15 cellular contexts compared by ENCODE assay signal in the genomic region with DNA sequence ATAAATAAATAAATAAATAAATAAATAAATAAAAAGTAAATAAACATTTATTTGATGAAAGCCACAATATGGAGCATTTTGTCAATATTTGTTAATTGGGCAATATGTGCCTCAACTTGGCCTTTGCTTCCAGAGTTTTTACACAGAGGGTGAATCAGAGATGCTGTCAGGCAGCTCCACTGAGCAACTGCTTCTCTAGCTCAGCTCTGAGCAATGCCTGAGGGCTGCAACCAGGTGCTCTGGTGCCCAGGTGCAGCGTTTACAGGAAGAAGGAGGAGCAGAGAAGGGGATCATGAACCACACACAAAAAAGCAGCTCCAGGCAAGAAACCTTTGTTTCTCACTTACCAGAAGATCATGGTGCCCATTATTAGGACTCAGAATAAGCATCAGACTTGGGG.
"Had no signal": no experiment of that assay in that cellular context is flagged by ENCODE, and none has a peak within 500 bp of the region (broad histone marks: within the 10 kb centered on the region; RNA-seq: fewer than 3 reads in every experiment).

No MANE protein-coding gene starts in this region.

- H3K4me3 ChIP-seq: gastrocnemius medialis, sigmoid colon, upper lobe of right lung had no signal

- H3K4me1 ChIP-seq: gastrocnemius medialis, upper lobe of right lung had no signal

- H3K27me3 ChIP-seq: gastrocnemius medialis, sigmoid colon, upper lobe of right lung had no signal

- FAIRE-seq: bronchial epithelial cell had no signal

- DNase-seq: activated B cell treated with CpG ODN at 0.5 μM for 24 hours; activated CD4-positive, alpha-beta memory T cell treated with anti-CD3 and anti-CD28 coated beads, Interleukin-2, amount 10 ng/mL, durations not matched to agents 7 days and 5 days; activated CD4-positive, alpha-beta T cell treated with anti-CD3 and anti-CD28 coated beads for 48 hours; activated CD8-positive, alpha-beta memory T cell treated with anti-CD3 and anti-CD28 coated beads, Interleukin-2, amount 10 ng/mL, durations not matched to agents 7 days and 5 days; cerebellar nuclear complex; cortex of kidney; gastrocnemius medialis; head of caudate nucleus; occipital lobe; posterior cingulate gyrus; sigmoid colon; stimulated activated CD4-positive, alpha-beta T cell treated with anti-CD3 and anti-CD28 coated beads, Interleukin-4, amount 100 ng/mL, for 24 hours; stimulated activated naive B cell treated with anti-CD40 and anti-IgM and Interleukin-4, amounts not matched to agents 10 μg/mL and 1 μg/mL and 100 μg/mL, for 72 hours; upper lobe of right lung had no signal

- ATAC-seq: activated CD8-positive, alpha-beta memory T cell treated with anti-CD3 and anti-CD28 coated beads, Interleukin-2, amount 10 ng/mL, durations not matched to agents 7 days and 5 days; gastrocnemius medialis; stimulated activated naive B cell treated with anti-CD40 and anti-IgM and Interleukin-4, amounts not matched to agents 10 μg/mL and 1 μg/mL and 100 μg/mL, for 72 hours; upper lobe of right lung had no signal

- H3K9me3 ChIP-seq: gastrocnemius medialis, upper lobe of right lung had no signal

- H3K27ac ChIP-seq: gastrocnemius medialis, sigmoid colon, upper lobe of right lung had no signal

- H3K36me3 ChIP-seq: gastrocnemius medialis, sigmoid colon, upper lobe of right lung had no signal
